1 cellular context compared by ENCODE assay signal in the genomic region with DNA sequence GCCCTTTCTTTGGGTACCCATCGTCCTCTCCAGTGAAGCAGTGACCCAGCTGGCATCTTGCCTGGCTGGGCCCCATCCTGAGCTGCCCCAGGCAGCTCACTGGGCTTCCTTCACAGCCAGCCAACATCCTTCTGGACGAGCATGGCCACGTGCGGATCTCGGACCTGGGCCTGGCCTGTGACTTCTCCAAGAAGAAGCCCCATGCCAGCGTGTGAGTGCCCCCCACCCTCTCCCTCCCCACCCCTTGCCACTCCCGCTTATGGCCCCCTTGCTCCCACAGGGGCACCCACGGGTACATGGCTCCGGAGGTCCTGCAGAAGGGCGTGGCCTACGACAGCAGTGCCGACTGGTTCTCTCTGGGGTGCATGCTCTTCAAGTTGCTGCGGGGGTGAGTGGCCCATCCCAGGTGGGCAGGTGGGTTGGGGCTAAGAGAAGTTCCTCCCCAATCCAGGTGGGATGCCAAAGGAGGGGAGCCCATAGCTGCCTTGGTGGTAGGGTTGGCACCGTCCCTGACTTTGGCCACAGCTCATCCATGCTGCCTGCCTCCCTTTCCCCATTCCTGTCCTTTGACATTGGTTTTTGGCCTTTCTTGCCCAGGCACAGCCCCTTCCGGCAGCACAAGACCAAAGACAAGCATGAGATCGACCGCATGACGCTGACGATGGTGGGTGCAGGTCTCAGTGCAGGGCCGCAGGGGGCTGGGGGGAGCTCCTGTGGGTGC.
TF ChIP-seq lines count a peak whose summit lies in the region.

No MANE protein-coding gene starts in this region.

TF ChIP-seq in SK-N-SH, 30 proteins besides CTCF, POLR2A, EP300 and RAD21 (continued from another document):
- TF ChIP-seq NRF1 (IDR thresholded peaks at IDR 0.05; ENCODE audit: low read depth, low read length) (no peak), NFIC (IDR thresholded peaks at IDR 0.05; ENCODE audit: borderline replicate concordance) (no peak), SIN3A (IDR thresholded peaks at IDR 0.05; ENCODE audit: borderline replicate concordance, low read depth, low read length) (no peak), RXRA (IDR thresholded peaks at IDR 0.05; ENCODE audit: borderline replicate concordance, low read depth) (no peak), RFX5 (IDR thresholded peaks at IDR 0.05; ENCODE audit: low read length) (no peak), PBX3 (IDR thresholded peaks at IDR 0.05) (no peak), FOXJ3 (CRISPR knock-in tag; IDR thresholded peaks at IDR 0.05) (no peak), ELF1 (IDR thresholded peaks at IDR 0.05) (no peak), SMC3 (IDR thresholded peaks at IDR 0.05; ENCODE audit: low read depth, low read length) (no peak), TEAD4 (IDR thresholded peaks at IDR 0.05; ENCODE audit: borderline replicate concordance, insufficient read depth) (no peak), TCF12 (IDR thresholded peaks at IDR 0.05) (no peak), CHD2 (IDR thresholded peaks at IDR 0.05; ENCODE audit: low read length, partially characterized antibody) (no peak), FOXM1 (IDR thresholded peaks at IDR 0.05; ENCODE audit: low read depth) (no peak), USF1 (IDR thresholded peaks at IDR 0.05; ENCODE audit: borderline replicate concordance, low read depth) (no peak), TAF1 (IDR thresholded peaks at IDR 0.05; ENCODE audit: borderline replicate concordance, low read depth, low read length) (no peak), GATA2 (CRISPR knock-in tag; IDR thresholded peaks at IDR 0.05) (no peak), GABPA (IDR thresholded peaks at IDR 0.05; ENCODE audit: low read depth) (no peak), JUND (IDR thresholded peaks at IDR 0.05) (no peak)
- TF ChIP-seq, protein P1, sequence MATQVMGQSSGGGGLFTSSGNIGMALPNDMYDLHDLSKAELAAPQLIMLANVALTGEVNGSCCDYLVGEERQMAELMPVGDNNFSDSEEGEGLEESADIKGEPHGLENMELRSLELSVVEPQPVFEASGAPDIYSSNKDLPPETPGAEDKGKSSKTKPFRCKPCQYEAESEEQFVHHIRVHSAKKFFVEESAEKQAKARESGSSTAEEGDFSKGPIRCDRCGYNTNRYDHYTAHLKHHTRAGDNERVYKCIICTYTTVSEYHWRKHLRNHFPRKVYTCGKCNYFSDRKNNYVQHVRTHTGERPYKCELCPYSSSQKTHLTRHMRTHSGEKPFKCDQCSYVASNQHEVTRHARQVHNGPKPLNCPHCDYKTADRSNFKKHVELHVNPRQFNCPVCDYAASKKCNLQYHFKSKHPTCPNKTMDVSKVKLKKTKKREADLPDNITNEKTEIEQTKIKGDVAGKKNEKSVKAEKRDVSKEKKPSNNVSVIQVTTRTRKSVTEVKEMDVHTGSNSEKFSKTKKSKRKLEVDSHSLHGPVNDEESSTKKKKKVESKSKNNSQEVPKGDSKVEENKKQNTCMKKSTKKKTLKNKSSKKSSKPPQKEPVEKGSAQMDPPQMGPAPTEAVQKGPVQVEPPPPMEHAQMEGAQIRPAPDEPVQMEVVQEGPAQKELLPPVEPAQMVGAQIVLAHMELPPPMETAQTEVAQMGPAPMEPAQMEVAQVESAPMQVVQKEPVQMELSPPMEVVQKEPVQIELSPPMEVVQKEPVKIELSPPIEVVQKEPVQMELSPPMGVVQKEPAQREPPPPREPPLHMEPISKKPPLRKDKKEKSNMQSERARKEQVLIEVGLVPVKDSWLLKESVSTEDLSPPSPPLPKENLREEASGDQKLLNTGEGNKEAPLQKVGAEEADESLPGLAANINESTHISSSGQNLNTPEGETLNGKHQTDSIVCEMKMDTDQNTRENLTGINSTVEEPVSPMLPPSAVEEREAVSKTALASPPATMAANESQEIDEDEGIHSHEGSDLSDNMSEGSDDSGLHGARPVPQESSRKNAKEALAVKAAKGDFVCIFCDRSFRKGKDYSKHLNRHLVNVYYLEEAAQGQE (IDR thresholded peaks at IDR 0.05; ENCODE audit: low read depth, low read length) = no peak
